Comparison of ENCODE assay signal across 23 cellular contexts in the genomic region with DNA sequence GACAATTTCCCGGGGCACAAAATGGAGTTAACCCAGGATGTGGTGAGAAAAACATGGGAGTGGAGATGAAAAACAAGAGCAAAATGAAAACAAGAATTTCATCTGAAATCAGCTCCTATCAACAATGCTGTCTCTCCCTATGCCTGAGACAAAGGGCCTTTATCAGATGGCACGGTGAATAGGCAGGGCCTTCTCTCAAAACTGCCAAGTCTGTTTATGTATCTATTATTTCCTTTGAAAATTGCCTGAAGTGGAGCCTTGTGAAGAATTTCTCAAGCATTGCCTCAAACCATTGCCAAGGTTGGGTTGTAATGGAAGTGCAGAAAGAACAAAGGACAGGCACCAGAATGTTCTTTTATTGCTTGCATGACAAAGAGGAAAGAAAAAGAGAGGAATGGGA.
"Had no signal": no experiment of that assay in that cellular context is flagged by ENCODE, and none has a peak within 500 bp of the region (broad histone marks: within the 10 kb centered on the region; RNA-seq: fewer than 3 reads in every experiment).

No MANE protein-coding gene starts in this region.

- H3K36me3 ChIP-seq: breast epithelium, lower lobe of right lung, neural progenitor cell, suprapubic skin, transverse colon had no signal

- H3K4me2 ChIP-seq: neural progenitor cell had no signal

- H2AFZ ChIP-seq: neural progenitor cell had no signal

- H3K9me3 ChIP-seq: breast epithelium, lower lobe of right lung, psoas muscle, suprapubic skin, transverse colon had no signal

- DNase-seq: activated B cell treated with CpG ODN at 0.5 μM for 24 hours; activated CD4-positive, alpha-beta T cell treated with anti-CD3 and anti-CD28 coated beads for 4 hours; activated CD4-positive, alpha-beta T cell treated with anti-CD3 and anti-CD28 coated beads, Interleukin-2, amount 50 U/mL, for 48 hours; activated CD8-positive, alpha-beta memory T cell treated with anti-CD3 and anti-CD28 coated beads, Interleukin-2, amount 50 U/mL, for 48 hours; activated naive CD4-positive, alpha-beta T cell; activated naive CD8-positive, alpha-beta T cell treated with anti-CD3 and anti-CD28 coated beads for 36 hours; activated T-cell treated with anti-CD3 and anti-CD28 coated beads, Interleukin-2, amount 50 U/mL, for 4 hours; cortex of kidney; kidney; lower lobe of right lung; naive thymus-derived CD8-positive, alpha-beta T cell; psoas muscle; right cardiac atrium; stimulated activated CD4-positive, alpha-beta T cell treated with anti-CD3 and anti-CD28 coated beads, Interleukin-4, amount 100 ng/mL, for 24 hours; T1000; transverse colon had no signal

- H3K4me3 ChIP-seq: breast epithelium, lower lobe of right lung, neural progenitor cell, psoas muscle, suprapubic skin, transverse colon had no signal

- ATAC-seq: activated T-cell treated with anti-CD3 and anti-CD28 coated beads, Interleukin-2, amount 50 U/mL, for 4 hours; left lobe of liver; lower lobe of right lung; naive thymus-derived CD8-positive, alpha-beta T cell; psoas muscle; right cardiac atrium had no signal

- H3K4me1 ChIP-seq: breast epithelium, lower lobe of right lung, neural progenitor cell, suprapubic skin had no signal

- H3K4me3 Mint-ChIP-seq: activated B cell treated with CpG ODN at 0.5 μM for 24 hours; activated naive CD8-positive, alpha-beta T cell treated with anti-CD3 and anti-CD28 coated beads for 36 hours; activated T-cell treated with anti-CD3 and anti-CD28 coated beads, Interleukin-2, amount 50 U/mL, for 4 hours; naive thymus-derived CD8-positive, alpha-beta T cell; neural progenitor cell; stimulated activated naive CD8-positive, alpha-beta T cell treated with anti-CD3 and anti-CD28 coated beads, Interleukin-15, Interleukin-2, amounts not matched to agents 100 ng/mL and 50 ng/mL, for 24 hours; T-helper 1 cell treated with Interleukin-12 subunit alpha and Interleukin-12 subunit beta and Interleukin-4 antibody, amounts not matched to agents 30 μg/mL and 1 μg/mL, for 36 hours had no signal

- H3K9me3 Mint-ChIP-seq: activated B cell treated with CpG ODN at 0.5 μM for 24 hours; activated naive CD8-positive, alpha-beta T cell treated with anti-CD3 and anti-CD28 coated beads for 36 hours; activated T-helper 2 cell treated with anti-CD3 and anti-CD28 coated beads, Interferon-gamma antibody, Interleukin-2, Interleukin-4, amounts not matched to agents 10 μg/mL and 5 μg/mL and 100 μg/mL, durations not matched to agents 14 hours and 24 hours and 36 hours; neural progenitor cell; T-helper 1 cell treated with Interleukin-12 subunit alpha and Interleukin-12 subunit beta and Interleukin-4 antibody, amounts not matched to agents 30 μg/mL and 1 μg/mL, for 36 hours had no signal

- H3K27ac Mint-ChIP-seq: activated B cell treated with CpG ODN at 0.5 μM for 24 hours; activated naive CD8-positive, alpha-beta T cell treated with anti-CD3 and anti-CD28 coated beads for 36 hours; activated T-helper 2 cell treated with anti-CD3 and anti-CD28 coated beads, Interferon-gamma antibody, Interleukin-2, Interleukin-4, amounts not matched to agents 10 μg/mL and 5 μg/mL and 100 μg/mL, durations not matched to agents 14 hours and 24 hours and 36 hours; naive thymus-derived CD8-positive, alpha-beta T cell; neural progenitor cell; stimulated activated naive CD8-positive, alpha-beta T cell treated with anti-CD3 and anti-CD28 coated beads, Interleukin-15, Interleukin-2, amounts not matched to agents 100 ng/mL and 50 ng/mL, for 24 hours; T-helper 1 cell treated with Interleukin-12 subunit alpha and Interleukin-12 subunit beta and Interleukin-4 antibody, amounts not matched to agents 30 μg/mL and 1 μg/mL, for 36 hours had no signal

- H3K27me3 ChIP-seq: breast epithelium, neural progenitor cell, suprapubic skin, transverse colon had no signal

- H3K9ac ChIP-seq: neural progenitor cell had no signal

- H3K27ac ChIP-seq: breast epithelium, lower lobe of right lung, neural progenitor cell, psoas muscle, suprapubic skin, transverse colon had no signal

- H3K36me3 Mint-ChIP-seq: activated naive CD8-positive, alpha-beta T cell treated with anti-CD3 and anti-CD28 coated beads for 36 hours; naive thymus-derived CD8-positive, alpha-beta T cell; neural progenitor cell had no signal

- H3K4me1 Mint-ChIP-seq: activated B cell treated with CpG ODN at 0.5 μM for 24 hours; activated naive CD8-positive, alpha-beta T cell treated with anti-CD3 and anti-CD28 coated beads for 36 hours; naive thymus-derived CD8-positive, alpha-beta T cell had no signal

- H3K27me3 Mint-ChIP-seq: activated B cell treated with CpG ODN at 0.5 μM for 24 hours had no signal
